In the genomic region with DNA sequence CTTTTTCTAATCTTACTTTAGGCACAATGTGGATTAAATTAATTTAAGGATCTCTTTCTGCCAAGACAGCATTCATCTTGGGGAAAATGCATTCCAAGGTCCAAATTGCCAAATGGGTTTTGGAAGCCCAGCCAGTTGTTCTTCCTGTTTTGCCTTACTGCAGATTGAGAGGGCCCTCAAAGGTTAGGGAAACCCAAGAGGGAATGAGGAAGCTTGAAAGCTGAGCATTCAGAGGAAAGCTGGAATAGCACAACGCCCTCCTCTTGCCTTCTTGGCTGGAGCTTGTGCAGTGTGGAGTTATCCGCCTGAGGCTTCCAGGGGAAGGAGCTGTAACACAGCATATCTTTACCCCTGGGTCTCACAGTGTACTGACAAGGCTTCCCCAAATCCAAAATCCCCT, we compare ENCODE assay signal across 1 cellular context.
TF ChIP-seq lines count a peak whose summit lies in the region.

No MANE protein-coding gene starts in this region.

TF ChIP-seq in GM23338, 12 proteins besides CTCF, POLR2A, EP300 and RAD21 (continued from another document):
- TF ChIP-seq, protein P1, sequence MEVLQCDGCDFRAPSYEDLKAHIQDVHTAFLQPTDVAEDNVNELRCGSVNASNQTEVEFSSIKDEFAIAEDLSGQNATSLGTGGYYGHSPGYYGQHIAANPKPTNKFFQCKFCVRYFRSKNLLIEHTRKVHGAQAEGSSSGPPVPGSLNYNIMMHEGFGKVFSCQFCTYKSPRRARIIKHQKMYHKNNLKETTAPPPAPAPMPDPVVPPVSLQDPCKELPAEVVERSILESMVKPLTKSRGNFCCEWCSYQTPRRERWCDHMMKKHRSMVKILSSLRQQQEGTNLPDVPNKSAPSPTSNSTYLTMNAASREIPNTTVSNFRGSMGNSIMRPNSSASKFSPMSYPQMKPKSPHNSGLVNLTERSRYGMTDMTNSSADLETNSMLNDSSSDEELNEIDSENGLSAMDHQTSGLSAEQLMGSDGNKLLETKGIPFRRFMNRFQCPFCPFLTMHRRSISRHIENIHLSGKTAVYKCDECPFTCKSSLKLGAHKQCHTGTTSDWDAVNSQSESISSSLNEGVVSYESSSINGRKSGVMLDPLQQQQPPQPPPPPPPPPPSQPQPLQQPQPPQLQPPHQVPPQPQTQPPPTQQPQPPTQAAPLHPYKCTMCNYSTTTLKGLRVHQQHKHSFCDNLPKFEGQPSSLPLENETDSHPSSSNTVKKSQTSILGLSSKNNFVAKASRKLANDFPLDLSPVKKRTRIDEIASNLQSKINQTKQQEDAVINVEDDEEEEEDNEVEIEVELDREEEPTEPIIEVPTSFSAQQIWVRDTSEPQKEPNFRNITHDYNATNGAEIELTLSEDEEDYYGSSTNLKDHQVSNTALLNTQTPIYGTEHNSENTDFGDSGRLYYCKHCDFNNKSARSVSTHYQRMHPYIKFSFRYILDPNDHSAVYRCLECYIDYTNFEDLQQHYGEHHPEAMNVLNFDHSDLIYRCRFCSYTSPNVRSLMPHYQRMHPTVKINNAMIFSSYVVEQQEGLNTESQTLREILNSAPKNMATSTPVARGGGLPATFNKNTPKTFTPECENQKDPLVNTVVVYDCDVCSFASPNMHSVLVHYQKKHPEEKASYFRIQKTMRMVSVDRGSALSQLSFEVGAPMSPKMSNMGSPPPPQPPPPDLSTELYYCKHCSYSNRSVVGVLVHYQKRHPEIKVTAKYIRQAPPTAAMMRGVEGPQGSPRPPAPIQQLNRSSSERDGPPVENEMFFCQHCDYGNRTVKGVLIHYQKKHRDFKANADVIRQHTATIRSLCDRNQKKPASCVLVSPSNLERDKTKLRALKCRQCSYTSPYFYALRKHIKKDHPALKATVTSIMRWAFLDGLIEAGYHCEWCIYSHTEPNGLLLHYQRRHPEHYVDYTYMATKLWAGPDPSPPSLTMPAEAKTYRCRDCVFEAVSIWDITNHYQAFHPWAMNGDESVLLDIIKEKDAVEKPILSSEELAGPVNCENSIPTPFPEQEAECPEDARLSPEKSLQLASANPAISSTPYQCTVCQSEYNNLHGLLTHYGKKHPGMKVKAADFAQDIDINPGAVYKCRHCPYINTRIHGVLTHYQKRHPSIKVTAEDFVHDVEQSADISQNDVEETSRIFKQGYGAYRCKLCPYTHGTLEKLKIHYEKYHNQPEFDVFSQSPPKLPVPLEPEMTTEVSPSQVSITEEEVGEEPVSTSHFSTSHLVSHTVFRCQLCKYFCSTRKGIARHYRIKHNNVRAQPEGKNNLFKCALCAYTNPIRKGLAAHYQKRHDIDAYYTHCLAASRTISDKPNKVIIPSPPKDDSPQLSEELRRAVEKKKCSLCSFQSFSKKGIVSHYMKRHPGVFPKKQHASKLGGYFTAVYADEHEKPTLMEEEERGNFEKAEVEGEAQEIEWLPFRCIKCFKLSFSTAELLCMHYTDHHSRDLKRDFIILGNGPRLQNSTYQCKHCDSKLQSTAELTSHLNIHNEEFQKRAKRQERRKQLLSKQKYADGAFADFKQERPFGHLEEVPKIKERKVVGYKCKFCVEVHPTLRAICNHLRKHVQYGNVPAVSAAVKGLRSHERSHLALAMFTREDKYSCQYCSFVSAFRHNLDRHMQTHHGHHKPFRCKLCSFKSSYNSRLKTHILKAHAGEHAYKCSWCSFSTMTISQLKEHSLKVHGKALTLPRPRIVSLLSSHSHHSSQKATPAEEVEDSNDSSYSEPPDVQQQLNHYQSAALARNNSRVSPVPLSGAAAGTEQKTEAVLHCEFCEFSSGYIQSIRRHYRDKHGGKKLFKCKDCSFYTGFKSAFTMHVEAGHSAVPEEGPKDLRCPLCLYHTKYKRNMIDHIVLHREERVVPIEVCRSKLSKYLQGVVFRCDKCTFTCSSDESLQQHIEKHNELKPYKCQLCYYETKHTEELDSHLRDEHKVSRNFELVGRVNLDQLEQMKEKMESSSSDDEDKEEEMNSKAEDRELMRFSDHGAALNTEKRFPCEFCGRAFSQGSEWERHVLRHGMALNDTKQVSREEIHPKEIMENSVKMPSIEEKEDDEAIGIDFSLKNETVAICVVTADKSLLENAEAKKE (CRISPR knock-in tag; IDR thresholded peaks at IDR 0.05), result no peak
- TF ChIP-seq, protein P2, sequence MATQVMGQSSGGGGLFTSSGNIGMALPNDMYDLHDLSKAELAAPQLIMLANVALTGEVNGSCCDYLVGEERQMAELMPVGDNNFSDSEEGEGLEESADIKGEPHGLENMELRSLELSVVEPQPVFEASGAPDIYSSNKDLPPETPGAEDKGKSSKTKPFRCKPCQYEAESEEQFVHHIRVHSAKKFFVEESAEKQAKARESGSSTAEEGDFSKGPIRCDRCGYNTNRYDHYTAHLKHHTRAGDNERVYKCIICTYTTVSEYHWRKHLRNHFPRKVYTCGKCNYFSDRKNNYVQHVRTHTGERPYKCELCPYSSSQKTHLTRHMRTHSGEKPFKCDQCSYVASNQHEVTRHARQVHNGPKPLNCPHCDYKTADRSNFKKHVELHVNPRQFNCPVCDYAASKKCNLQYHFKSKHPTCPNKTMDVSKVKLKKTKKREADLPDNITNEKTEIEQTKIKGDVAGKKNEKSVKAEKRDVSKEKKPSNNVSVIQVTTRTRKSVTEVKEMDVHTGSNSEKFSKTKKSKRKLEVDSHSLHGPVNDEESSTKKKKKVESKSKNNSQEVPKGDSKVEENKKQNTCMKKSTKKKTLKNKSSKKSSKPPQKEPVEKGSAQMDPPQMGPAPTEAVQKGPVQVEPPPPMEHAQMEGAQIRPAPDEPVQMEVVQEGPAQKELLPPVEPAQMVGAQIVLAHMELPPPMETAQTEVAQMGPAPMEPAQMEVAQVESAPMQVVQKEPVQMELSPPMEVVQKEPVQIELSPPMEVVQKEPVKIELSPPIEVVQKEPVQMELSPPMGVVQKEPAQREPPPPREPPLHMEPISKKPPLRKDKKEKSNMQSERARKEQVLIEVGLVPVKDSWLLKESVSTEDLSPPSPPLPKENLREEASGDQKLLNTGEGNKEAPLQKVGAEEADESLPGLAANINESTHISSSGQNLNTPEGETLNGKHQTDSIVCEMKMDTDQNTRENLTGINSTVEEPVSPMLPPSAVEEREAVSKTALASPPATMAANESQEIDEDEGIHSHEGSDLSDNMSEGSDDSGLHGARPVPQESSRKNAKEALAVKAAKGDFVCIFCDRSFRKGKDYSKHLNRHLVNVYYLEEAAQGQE (IDR thresholded peaks at IDR 0.05; ENCODE audit: unreplicated experiment), result no peak
- TF ChIP-seq JUNB (IDR thresholded peaks at IDR 0.05; ENCODE audit: unreplicated experiment), result no peak
- TF ChIP-seq EZH2 (IDR thresholded peaks at IDR 0.05; ENCODE audit: low read depth, unreplicated experiment), result no peak
- no peak for TF ChIP-seq EZH2phosphoT487 (IDR thresholded peaks at IDR 0.05; ENCODE audit: unreplicated experiment)
- TF ChIP-seq ZNF114 (CRISPR knock-in tag; IDR thresholded peaks at IDR 0.05), result no peak
- TF ChIP-seq, protein P3, sequence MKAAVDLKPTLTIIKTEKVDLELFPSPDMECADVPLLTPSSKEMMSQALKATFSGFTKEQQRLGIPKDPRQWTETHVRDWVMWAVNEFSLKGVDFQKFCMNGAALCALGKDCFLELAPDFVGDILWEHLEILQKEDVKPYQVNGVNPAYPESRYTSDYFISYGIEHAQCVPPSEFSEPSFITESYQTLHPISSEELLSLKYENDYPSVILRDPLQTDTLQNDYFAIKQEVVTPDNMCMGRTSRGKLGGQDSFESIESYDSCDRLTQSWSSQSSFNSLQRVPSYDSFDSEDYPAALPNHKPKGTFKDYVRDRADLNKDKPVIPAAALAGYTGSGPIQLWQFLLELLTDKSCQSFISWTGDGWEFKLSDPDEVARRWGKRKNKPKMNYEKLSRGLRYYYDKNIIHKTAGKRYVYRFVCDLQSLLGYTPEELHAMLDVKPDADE (IDR thresholded peaks at IDR 0.05), result no peak
- no peak for TF ChIP-seq STAT1 (IDR thresholded peaks at IDR 0.05; ENCODE audit: unreplicated experiment)
- no peak for TF ChIP-seq NANOG (IDR thresholded peaks at IDR 0.05; ENCODE audit: borderline replicate concordance)
